In the genomic region with DNA sequence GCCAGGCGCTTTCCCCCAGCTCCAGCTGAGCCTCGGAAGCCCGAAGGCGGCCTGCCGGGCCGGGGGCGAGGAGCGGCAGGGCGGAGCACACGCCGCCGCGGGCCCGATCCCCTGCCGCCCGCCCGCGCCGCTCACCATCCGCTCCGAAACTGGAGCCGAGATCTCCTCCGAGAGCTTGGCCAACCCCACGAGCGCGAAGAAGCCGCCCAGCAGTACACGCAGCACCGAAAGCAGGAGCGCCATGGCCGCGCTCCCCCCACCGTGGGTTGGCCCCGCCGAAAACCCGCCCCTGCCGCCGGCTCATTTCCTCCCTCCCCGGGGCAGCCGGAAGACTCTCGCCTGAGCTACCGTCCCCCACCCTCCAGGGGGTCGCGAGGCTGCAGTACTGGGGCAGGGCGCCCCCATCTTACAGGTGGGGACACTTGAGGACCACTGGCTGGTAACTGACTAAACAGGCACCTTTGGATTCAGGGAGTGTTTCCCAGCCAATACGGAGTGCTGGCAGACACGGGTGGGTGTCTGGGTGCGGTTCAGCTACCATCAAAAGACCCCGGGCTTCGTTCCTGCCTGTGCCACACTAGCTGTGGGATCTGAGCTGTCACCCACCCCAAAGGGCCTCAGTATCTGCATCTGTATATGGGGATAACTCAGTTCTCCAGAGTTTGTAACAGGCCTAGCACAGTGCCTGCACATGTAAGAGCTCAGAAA, we compare ENCODE assay signal across 1 cellular context.
TF ChIP-seq lines count a peak whose summit lies in the region.

TMEM35B (minus strand) TSS at position 285 of the 708 bp plus-strand sequence; CDS start at position 243, 42 bp downstream.

TF ChIP-seq in HEK293, 187 proteins besides CTCF, POLR2A, EP300 and RAD21 (continued from another document):
- TF ChIP-seq, protein P1, sequence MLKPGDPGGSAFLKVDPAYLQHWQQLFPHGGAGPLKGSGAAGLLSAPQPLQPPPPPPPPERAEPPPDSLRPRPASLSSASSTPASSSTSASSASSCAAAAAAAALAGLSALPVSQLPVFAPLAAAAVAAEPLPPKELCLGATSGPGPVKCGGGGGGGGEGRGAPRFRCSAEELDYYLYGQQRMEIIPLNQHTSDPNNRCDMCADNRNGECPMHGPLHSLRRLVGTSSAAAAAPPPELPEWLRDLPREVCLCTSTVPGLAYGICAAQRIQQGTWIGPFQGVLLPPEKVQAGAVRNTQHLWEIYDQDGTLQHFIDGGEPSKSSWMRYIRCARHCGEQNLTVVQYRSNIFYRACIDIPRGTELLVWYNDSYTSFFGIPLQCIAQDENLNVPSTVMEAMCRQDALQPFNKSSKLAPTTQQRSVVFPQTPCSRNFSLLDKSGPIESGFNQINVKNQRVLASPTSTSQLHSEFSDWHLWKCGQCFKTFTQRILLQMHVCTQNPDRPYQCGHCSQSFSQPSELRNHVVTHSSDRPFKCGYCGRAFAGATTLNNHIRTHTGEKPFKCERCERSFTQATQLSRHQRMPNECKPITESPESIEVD (tag by site-specific recombination; IDR thresholded peaks at IDR 0.05): no peak
- TF ChIP-seq, protein P2, sequence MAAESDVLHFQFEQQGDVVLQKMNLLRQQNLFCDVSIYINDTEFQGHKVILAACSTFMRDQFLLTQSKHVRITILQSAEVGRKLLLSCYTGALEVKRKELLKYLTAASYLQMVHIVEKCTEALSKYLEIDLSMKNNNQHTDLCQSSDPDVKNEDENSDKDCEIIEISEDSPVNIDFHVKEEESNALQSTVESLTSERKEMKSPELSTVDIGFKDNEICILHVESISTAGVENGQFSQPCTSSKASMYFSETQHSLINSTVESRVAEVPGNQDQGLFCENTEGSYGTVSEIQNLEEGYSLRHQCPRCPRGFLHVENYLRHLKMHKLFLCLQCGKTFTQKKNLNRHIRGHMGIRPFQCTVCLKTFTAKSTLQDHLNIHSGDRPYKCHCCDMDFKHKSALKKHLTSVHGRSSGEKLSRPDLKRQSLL (tag by site-specific recombination; IDR thresholded peaks at IDR 0.05): no peak
- TF ChIP-seq ZNF133 (tag by site-specific recombination; IDR thresholded peaks at IDR 0.05) (no peak), ZFHX2 (tag by site-specific recombination; conservative IDR thresholded peaks at IDR 0.05) (peak; percentile 75), ZNF335 (tag by site-specific recombination; conservative IDR thresholded peaks at IDR 0.05) (peak; percentile 89), SCRT1 (tag by site-specific recombination; IDR thresholded peaks at IDR 0.05; ENCODE audit: borderline replicate concordance) (0 out of 2 replicates have a peak, but pooled peaks have one; percentile 26), KLF8 (tag by site-specific recombination; IDR thresholded peaks at IDR 0.05) (peak; percentile 48; the same call in 1 of the 2 replicates), ZNF610 (tag by site-specific recombination; IDR thresholded peaks at IDR 0.05; ENCODE audit: borderline replicate concordance) (peak; percentile 38; the same call in 1 of the 2 replicates), ZNF513 (tag by site-specific recombination; IDR thresholded peaks at IDR 0.05) (no peak), ZNF112 (tag by site-specific recombination; IDR thresholded peaks at IDR 0.05) (no peak), ZNF776 (tag by site-specific recombination; IDR thresholded peaks at IDR 0.05; ENCODE audit: borderline replicate concordance) (no peak), ZNF292 (tag by site-specific recombination; IDR thresholded peaks at IDR 0.05; ENCODE audit: borderline replicate concordance, low read depth) (no peak), ZNF707 (tag by site-specific recombination; IDR thresholded peaks at IDR 0.05) (no peak), KLF16 (tag by site-specific recombination; IDR thresholded peaks at IDR 0.05) (0 out of 2 replicates have a peak, but pooled peaks have one; percentile 42)
